Comparison of ENCODE assay signal across 26 cellular contexts in the genomic region with DNA sequence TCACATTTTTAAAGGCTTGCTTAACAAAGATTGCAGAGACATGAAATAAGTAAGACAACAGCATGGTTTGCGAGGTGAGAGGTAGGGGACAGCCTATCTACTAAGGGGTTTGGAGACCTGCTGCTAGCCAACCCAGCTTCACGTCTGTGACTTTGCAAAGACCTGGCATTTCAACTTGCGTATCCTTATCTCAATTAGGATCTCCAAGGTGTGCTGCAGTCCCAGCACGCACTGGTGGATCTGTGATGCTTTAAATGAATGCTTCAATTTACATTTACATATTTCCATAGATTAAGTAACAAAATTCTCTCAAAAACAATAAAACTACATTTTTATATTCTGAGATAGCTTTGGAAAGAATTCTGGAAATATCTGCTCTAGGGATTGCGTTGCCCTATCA.
"Had no signal": no experiment of that assay in that cellular context is flagged by ENCODE, and none has a peak within 500 bp of the region (broad histone marks: within the 10 kb centered on the region; RNA-seq: fewer than 3 reads in every experiment).

No MANE protein-coding gene starts in this region.

- H3K27me3 ChIP-seq: dorsolateral prefrontal cortex, esophagus squamous epithelium, gastrocnemius medialis, heart right ventricle, left lung had no signal

- H3K4me1 ChIP-seq: esophagus squamous epithelium, left lung, lower lobe of right lung had no signal

- ATAC-seq: esophagus mucosa; gastrocnemius medialis; heart right ventricle; left cardiac atrium; left lung; left ventricle myocardium superior; lower lobe of right lung; mucosa of descending colon; naive thymus-derived CD8-positive, alpha-beta T cell had no signal

- H3K9me3 ChIP-seq: esophagus squamous epithelium, gastrocnemius medialis, heart right ventricle, left lung, lower lobe of right lung, mucosa of descending colon had no signal

- FAIRE-seq: islet of Langerhans, keratinocyte had no signal

- H3K4me3 ChIP-seq: coronary artery, dorsolateral prefrontal cortex, esophagus squamous epithelium, gastrocnemius medialis, heart right ventricle, left lung, lower lobe of right lung, mucosa of descending colon had no signal

- DNase-seq: dermis blood vessel endothelial cell; dorsolateral prefrontal cortex; effector CD4-positive, alpha-beta T cell; effector memory CD4-positive, alpha-beta T cell; erythroblast; esophagus squamous epithelium; foreskin fibroblast; foreskin melanocyte; gastrocnemius medialis; glutamatergic neuron; head of caudate nucleus; heart right ventricle; hippocampal formation; left cardiac atrium; left lung; left ventricle myocardium superior; lower lobe of right lung; mesenchymal stem cell; mucosa of descending colon; naive B cell; naive thymus-derived CD8-positive, alpha-beta T cell had no signal

- H3K27ac ChIP-seq: coronary artery, dorsolateral prefrontal cortex, epithelial cell of prostate, esophagus squamous epithelium, gastrocnemius medialis, heart right ventricle, left lung, lower lobe of right lung had no signal
